34 cellular contexts compared by ENCODE assay signal in genomic region chr18:30533716-30534115, GRCh38.
"Had no signal": no experiment of that assay in that cellular context is flagged by ENCODE, and none has a peak within 500 bp of the region (broad histone marks: within the 10 kb centered on the region; RNA-seq: fewer than 3 reads in every experiment).

No MANE protein-coding gene starts in this region.

- H3K4me3 ChIP-seq: MG63 had no signal

- H3K9me3 ChIP-seq: MG63 had no signal

- H3K36me3 ChIP-seq: MG63 had no signal

- H3K27me3 ChIP-seq: MG63 had no signal

- DNase-seq: Karpas-422, Kasumi-1, MG63, MM.1S, MV-4-11, NCI-H1048, NCI-H1092, NCI-H1092 treated with DMSO at 0.1 percent for 48 hours, NCI-H1105, NCI-H1105 treated with DMSO at 0.1 percent for 48 hours, NCI-H1417, NCI-H1417 treated with DMSO at 0.1 percent for 48 hours, NCI-H1436, NCI-H1436 treated with DMSO at 0.1 percent for 48 hours, NCI-H146, NCI-H1694, NCI-H1694 treated with DMSO at 0.1 percent for 48 hours, NCI-H187, NCI-H187 treated with DMSO at 0.1 percent for 48 hours, NCI-H1930, NCI-H2029, NCI-H2029 treated with DMSO at 0.1 percent for 48 hours, NCI-H2081, NCI-H2081 treated with DMSO at 0.1 percent for 48 hours, NCI-H2107, NCI-H2171, NCI-H2171 treated with DMSO at 0.1 percent for 48 hours, NCI-H2227 treated with DMSO at 0.1 percent for 48 hours, NCI-H226, NCI-H345, NCI-H446, NCI-H446 treated with DMSO at 0.1 percent for 48 hours, NCI-H510A, NCI-H510A treated with DMSO at 0.1 percent for 48 hours had no signal
